42 cellular contexts compared by ENCODE assay signal in the genomic region with DNA sequence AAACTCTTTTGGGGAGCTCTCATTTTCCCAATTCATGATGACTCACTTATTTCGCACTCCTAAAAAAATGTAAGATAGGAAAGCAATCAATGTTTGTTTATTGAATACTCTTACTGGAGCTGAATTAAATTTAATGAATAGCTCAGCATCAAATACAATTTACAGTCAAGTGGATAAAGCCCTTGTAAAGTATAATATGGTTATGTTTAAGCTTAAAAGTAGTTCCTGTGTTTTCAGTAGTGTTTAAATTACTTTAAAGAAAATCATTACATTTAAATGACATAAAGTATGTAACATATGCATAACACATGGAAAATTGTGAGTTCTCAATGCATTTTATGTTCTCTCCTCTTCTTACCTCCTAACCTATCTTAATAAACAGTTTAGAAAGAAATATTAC. TPM values are rescaled to one million over a fixed set of nuclear protein-coding genes. Genes with fewer than 3 reads are reported as not detected.
"Had no signal": no experiment of that assay in that cellular context is flagged by ENCODE, and none has a peak within 500 bp of the region (broad histone marks: within the 10 kb centered on the region; RNA-seq: fewer than 3 reads in every experiment).

A gene with protein sequence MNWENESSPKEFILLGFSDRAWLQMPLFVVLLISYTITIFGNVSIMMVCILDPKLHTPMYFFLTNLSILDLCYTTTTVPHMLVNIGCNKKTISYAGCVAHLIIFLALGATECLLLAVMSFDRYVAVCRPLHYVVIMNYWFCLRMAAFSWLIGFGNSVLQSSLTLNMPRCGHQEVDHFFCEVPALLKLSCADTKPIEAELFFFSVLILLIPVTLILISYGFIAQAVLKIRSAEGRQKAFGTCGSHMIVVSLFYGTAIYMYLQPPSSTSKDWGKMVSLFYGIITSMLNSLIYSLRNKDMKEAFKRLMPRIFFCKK (minus strand): TSS at position 101 of the 400 bp plus-strand sequence. CDS start 65 bp downstream, at position 36.

- H3K36me3 ChIP-seq: adrenal gland, ascending aorta, brain microvascular endothelial cell, breast epithelium, cardiac muscle cell had no signal

- H3K9me3 Mint-ChIP-seq: activated naive CD4-positive, alpha-beta T cell treated with anti-CD3 and anti-CD28 coated beads for 36 hours; activated naive CD4-positive, alpha-beta T cell treated with anti-CD3 and anti-CD28 coated beads, Interleukin-2, amount 10 ng/mL, durations not matched to agents 7 days and 5 days; activated naive CD4-positive, alpha-beta T cell treated with anti-CD3 and anti-CD28 coated beads, Interleukin-2, amount 50 U/mL, for 24 hours; activated naive CD4-positive, alpha-beta T cell treated with anti-CD3 and anti-CD28 coated beads, Interleukin-2, amount 50 U/mL, for 72 hours; activated naive CD8-positive, alpha-beta T cell treated with anti-CD3 and anti-CD28 coated beads for 36 hours; activated naive CD8-positive, alpha-beta T cell treated with anti-CD3 and anti-CD28 coated beads, Interleukin-2, amount 10 ng/mL, durations not matched to agents 7 days and 5 days; activated naive CD8-positive, alpha-beta T cell treated with anti-CD3 and anti-CD28 coated beads, Interleukin-2, amount 50 U/mL, for 24 hours; activated T-cell treated with anti-CD3 and anti-CD28 coated beads, Interleukin-2, amount 50 U/mL, for 4 hours; activated T-cell treated with anti-CD3 and anti-CD28 coated beads, Interleukin-2, amount 50 U/mL, for 72 hours; activated T-helper 1 cell treated with anti-CD3 and anti-CD28 coated beads, Interleukin-12 subunit alpha, Interleukin-12 subunit beta, Interleukin-2, Interleukin-4 antibody, amounts not matched to agents 30 ng/mL and 10 ng/mL and 1 ng/mL, durations not matched to agents 14 hours and 24 hours and 36 hours; activated T-helper 17 cell treated with anti-CD3 and anti-CD28 coated beads, Interleukin-2, amount 50 U/mL, for 72 hours; activated T-helper 2 cell treated with anti-CD3 and anti-CD28 coated beads, Interferon-gamma antibody, Interleukin-2, Interleukin-4, amounts not matched to agents 10 μg/mL and 5 μg/mL and 100 μg/mL, durations not matched to agents 14 hours and 24 hours and 36 hours; brain; central memory CD8-positive, alpha-beta T cell had no signal

- DNase-seq: activated effector memory CD4-positive, alpha-beta T cell treated with anti-CD3 and anti-CD28 coated beads, Interleukin-2, amount 50 U/mL, for 16 hours; activated effector memory CD4-positive, alpha-beta T cell treated with Interleukin-2 at 50 U/mL for 16 hours; activated gamma-delta T cell; activated gamma-delta T cell treated with Interleukin-2 at 50 U/mL for 16 hours; activated naive CD4-positive, alpha-beta T cell; activated naive CD4-positive, alpha-beta T cell treated with anti-CD3 and anti-CD28 coated beads for 36 hours; activated naive CD4-positive, alpha-beta T cell treated with anti-CD3 and anti-CD28 coated beads, Interleukin-2, amount 10 ng/mL, durations not matched to agents 7 days and 5 days; activated naive CD4-positive, alpha-beta T cell treated with anti-CD3 and anti-CD28 coated beads, Interleukin-2, amount 50 U/mL, for 16 hours; activated naive CD4-positive, alpha-beta T cell treated with Interleukin-2 at 50 U/mL for 16 hours; activated naive CD8-positive, alpha-beta T cell treated with anti-CD3 and anti-CD28 coated beads for 36 hours; activated naive CD8-positive, alpha-beta T cell treated with anti-CD3 and anti-CD28 coated beads, Interleukin-2, amount 10 ng/mL, durations not matched to agents 7 days and 5 days; activated naive CD8-positive, alpha-beta T cell treated with anti-CD3 and anti-CD28 coated beads, Interleukin-2, amount 50 U/mL, for 24 hours; activated T-cell treated with anti-CD3 and anti-CD28 coated beads, Interleukin-2, amount 50 U/mL, for 4 hours; activated T-cell treated with anti-CD3 and anti-CD28 coated beads, Interleukin-2, amount 50 U/mL, for 48 hours; activated T-cell treated with anti-CD3 and anti-CD28 coated beads, Interleukin-2, amount 50 U/mL, for 72 hours; adrenal gland; amniotic stem cell; amygdala; anterior cingulate cortex; aorta; body of pancreas; brain microvascular endothelial cell; caudate nucleus; central memory CD4-positive, alpha-beta T cell; cerebellar nuclear complex had no signal

- H3K4me1 Mint-ChIP-seq: activated naive CD4-positive, alpha-beta T cell treated with anti-CD3 and anti-CD28 coated beads, Interleukin-2, amount 10 ng/mL, durations not matched to agents 7 days and 5 days; activated naive CD4-positive, alpha-beta T cell treated with anti-CD3 and anti-CD28 coated beads, Interleukin-2, amount 50 U/mL, for 24 hours; activated naive CD8-positive, alpha-beta T cell treated with anti-CD3 and anti-CD28 coated beads for 36 hours; activated naive CD8-positive, alpha-beta T cell treated with anti-CD3 and anti-CD28 coated beads, Interleukin-2, amount 10 ng/mL, durations not matched to agents 7 days and 5 days; activated naive CD8-positive, alpha-beta T cell treated with anti-CD3 and anti-CD28 coated beads, Interleukin-2, amount 50 U/mL, for 24 hours; activated T-helper 17 cell treated with anti-CD3 and anti-CD28 coated beads, Interleukin-2, amount 50 U/mL, for 72 hours; brain; central memory CD8-positive, alpha-beta T cell had no signal

- H3K36me3 Mint-ChIP-seq: activated naive CD4-positive, alpha-beta T cell treated with anti-CD3 and anti-CD28 coated beads, Interleukin-2, amount 10 ng/mL, durations not matched to agents 7 days and 5 days; activated naive CD4-positive, alpha-beta T cell treated with anti-CD3 and anti-CD28 coated beads, Interleukin-2, amount 50 U/mL, for 72 hours; activated naive CD8-positive, alpha-beta T cell; activated naive CD8-positive, alpha-beta T cell treated with anti-CD3 and anti-CD28 coated beads for 36 hours; activated naive CD8-positive, alpha-beta T cell treated with anti-CD3 and anti-CD28 coated beads, Interleukin-2, amount 10 ng/mL, durations not matched to agents 7 days and 5 days; brain had no signal

- H3K27ac ChIP-seq: adrenal gland, ascending aorta, body of pancreas, brain microvascular endothelial cell, breast epithelium, cardiac muscle cell had no signal

- H3K27ac Mint-ChIP-seq: activated naive CD4-positive, alpha-beta T cell treated with anti-CD3 and anti-CD28 coated beads for 36 hours; activated naive CD4-positive, alpha-beta T cell treated with anti-CD3 and anti-CD28 coated beads, Interleukin-2, amount 10 ng/mL, durations not matched to agents 7 days and 5 days; activated naive CD8-positive, alpha-beta T cell; activated naive CD8-positive, alpha-beta T cell treated with anti-CD3 and anti-CD28 coated beads for 36 hours; activated naive CD8-positive, alpha-beta T cell treated with anti-CD3 and anti-CD28 coated beads, Interleukin-2, amount 10 ng/mL, durations not matched to agents 7 days and 5 days; activated naive CD8-positive, alpha-beta T cell treated with anti-CD3 and anti-CD28 coated beads, Interleukin-2, amount 50 U/mL, for 24 hours; activated T-cell treated with anti-CD3 and anti-CD28 coated beads, Interleukin-2, amount 50 U/mL, for 72 hours; activated T-helper 1 cell treated with anti-CD3 and anti-CD28 coated beads, Interleukin-12 subunit alpha, Interleukin-12 subunit beta, Interleukin-2, Interleukin-4 antibody, amounts not matched to agents 30 ng/mL and 10 ng/mL and 1 ng/mL, durations not matched to agents 14 hours and 24 hours and 36 hours; activated T-helper 17 cell treated with anti-CD3 and anti-CD28 coated beads, Interleukin-2, amount 50 U/mL, for 72 hours; activated T-helper 2 cell treated with anti-CD3 and anti-CD28 coated beads, Interferon-gamma antibody, Interleukin-2, Interleukin-4, amounts not matched to agents 10 μg/mL and 5 μg/mL and 100 μg/mL, durations not matched to agents 14 hours and 24 hours and 36 hours; brain had no signal

- ATAC-seq: activated naive CD4-positive, alpha-beta T cell treated with anti-CD3 and anti-CD28 coated beads, Interleukin-2, amount 50 U/mL, for 72 hours; activated naive CD8-positive, alpha-beta T cell treated with anti-CD3 and anti-CD28 coated beads, Interleukin-2, amount 50 U/mL, for 24 hours; activated T-cell treated with anti-CD3 and anti-CD28 coated beads, Interleukin-2, amount 50 U/mL, for 4 hours; activated T-cell treated with anti-CD3 and anti-CD28 coated beads, Interleukin-2, amount 50 U/mL, for 72 hours; activated T-helper 17 cell treated with anti-CD3 and anti-CD28 coated beads, Interleukin-2, amount 50 U/mL, for 72 hours; body of pancreas had no signal

- FAIRE-seq: astrocyte, bronchial epithelial cell had no signal

- H3K9me3 ChIP-seq: ascending aorta, body of pancreas, breast epithelium had no signal

- H3K4me3 Mint-ChIP-seq: activated naive CD4-positive, alpha-beta T cell treated with anti-CD3 and anti-CD28 coated beads for 36 hours; activated naive CD4-positive, alpha-beta T cell treated with anti-CD3 and anti-CD28 coated beads, Interleukin-2, amount 10 ng/mL, durations not matched to agents 7 days and 5 days; activated naive CD4-positive, alpha-beta T cell treated with anti-CD3 and anti-CD28 coated beads, Interleukin-2, amount 50 U/mL, for 24 hours; activated naive CD8-positive, alpha-beta T cell; activated naive CD8-positive, alpha-beta T cell treated with anti-CD3 and anti-CD28 coated beads for 36 hours; activated naive CD8-positive, alpha-beta T cell treated with anti-CD3 and anti-CD28 coated beads, Interleukin-2, amount 10 ng/mL, durations not matched to agents 7 days and 5 days; activated naive CD8-positive, alpha-beta T cell treated with anti-CD3 and anti-CD28 coated beads, Interleukin-2, amount 50 U/mL, for 24 hours; activated T-cell treated with anti-CD3 and anti-CD28 coated beads, Interleukin-2, amount 50 U/mL, for 4 hours; activated T-cell treated with anti-CD3 and anti-CD28 coated beads, Interleukin-2, amount 50 U/mL, for 72 hours; activated T-helper 1 cell treated with anti-CD3 and anti-CD28 coated beads, Interleukin-12 subunit alpha, Interleukin-12 subunit beta, Interleukin-2, Interleukin-4 antibody, amounts not matched to agents 30 ng/mL and 10 ng/mL and 1 ng/mL, durations not matched to agents 14 hours and 24 hours and 36 hours; activated T-helper 17 cell treated with anti-CD3 and anti-CD28 coated beads, Interleukin-2, amount 50 U/mL, for 72 hours; brain; central memory CD8-positive, alpha-beta T cell had no signal

- H3K27me3 ChIP-seq: adrenal gland, ascending aorta, body of pancreas, brain microvascular endothelial cell, breast epithelium, cardiac muscle cell had no signal

- H3K4me1 ChIP-seq: adrenal gland, ascending aorta, body of pancreas, breast epithelium had no signal

- H3K4me3 ChIP-seq: adrenal gland, ascending aorta, body of pancreas, breast epithelium, cardiac muscle cell had no signal

RNA-seq across cellular contexts. Expression of the gene that starts here (rescaled TPM):
- total RNA-seq: activated naive CD4-positive, alpha-beta T cell treated with anti-CD3 and anti-CD28 coated beads for 36 hours; activated naive CD4-positive, alpha-beta T cell treated with anti-CD3 and anti-CD28 coated beads, Interleukin-2, amount 50 U/mL, for 72 hours; activated naive CD8-positive, alpha-beta T cell treated with anti-CD3 and anti-CD28 coated beads for 36 hours; activated naive CD8-positive, alpha-beta T cell treated with anti-CD3 and anti-CD28 coated beads, Interleukin-2, amount 10 ng/mL, durations not matched to agents 7 days and 5 days; activated T-cell treated with anti-CD3 and anti-CD28 coated beads, Interleukin-2, amount 50 U/mL, for 4 hours; activated T-cell treated with anti-CD3 and anti-CD28 coated beads, Interleukin-2, amount 50 U/mL, for 72 hours; activated T-helper 1 cell treated with anti-CD3 and anti-CD28 coated beads, Interleukin-12 subunit alpha, Interleukin-12 subunit beta, Interleukin-2, Interleukin-4 antibody, amounts not matched to agents 30 ng/mL and 10 ng/mL and 1 ng/mL, durations not matched to agents 14 hours and 24 hours and 36 hours; activated T-helper 17 cell treated with anti-CD3 and anti-CD28 coated beads, Interleukin-2, amount 50 U/mL, for 72 hours; activated T-helper 2 cell treated with anti-CD3 and anti-CD28 coated beads, Interferon-gamma antibody, Interleukin-2, Interleukin-4, amounts not matched to agents 10 μg/mL and 5 μg/mL and 100 μg/mL, durations not matched to agents 14 hours and 24 hours and 36 hours; adrenal gland; aorta; ascending aorta; astrocyte; body of pancreas; breast epithelium; bronchial epithelial cell; cardiac muscle cell; cardiac septum; cerebellum; chondrocyte had no signal
- polyA plus RNA-seq: adipose tissue, adrenal gland, aorta, cardiac muscle cell had no signal
